Comparison of ENCODE assay signal across 26 cellular contexts in the genomic region with DNA sequence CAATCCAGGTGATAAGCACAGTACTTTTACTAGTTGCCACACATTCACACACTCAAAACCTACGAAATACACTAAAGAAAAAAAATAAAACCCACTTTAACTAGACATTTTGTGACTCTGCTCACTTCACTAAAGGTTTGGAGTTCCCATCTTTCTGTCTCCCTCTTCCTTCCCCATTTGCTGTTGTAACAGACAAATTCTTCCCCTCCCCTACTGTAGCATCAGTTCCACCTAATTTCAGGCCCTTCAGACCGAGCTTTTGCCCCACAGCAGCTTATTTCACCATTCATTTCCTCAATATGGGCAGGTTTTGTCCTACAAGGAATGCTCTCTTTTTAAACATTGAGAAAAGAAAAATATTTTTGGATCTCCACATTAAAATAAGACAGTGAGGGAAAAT. TPM values are rescaled to one million over a fixed set of nuclear protein-coding genes. Genes with fewer than 3 reads are reported as not detected.
"Had no signal": no experiment of that assay in that cellular context is flagged by ENCODE, and none has a peak within 500 bp of the region (broad histone marks: within the 10 kb centered on the region; RNA-seq: fewer than 3 reads in every experiment).

No MANE protein-coding gene starts in this region.

- H3K27me3 ChIP-seq: breast epithelium, colonic mucosa had no signal

- H3K9me3 Mint-ChIP-seq: activated T-helper 1 cell treated with anti-CD3 and anti-CD28 coated beads, Interleukin-12 subunit alpha, Interleukin-12 subunit beta, Interleukin-2, Interleukin-4 antibody, amounts not matched to agents 30 ng/mL and 10 ng/mL and 1 ng/mL, durations not matched to agents 14 hours and 24 hours and 36 hours had no signal

- H3K4me1 Mint-ChIP-seq: activated naive CD4-positive, alpha-beta T cell treated with anti-CD3 and anti-CD28 coated beads, Interleukin-2, amount 50 U/mL, for 24 hours had no signal

- ATAC-seq: activated CD8-positive, alpha-beta T cell treated with anti-CD3 and anti-CD28 coated beads, Interleukin-2, amount 10 ng/mL, durations not matched to agents 7 days and 5 days had no signal

- H3K27ac ChIP-seq: breast epithelium, colonic mucosa, SK-N-MC had no signal

- H3K36me3 ChIP-seq: breast epithelium, colonic mucosa had no signal

- DNase-seq: activated CD4-positive, alpha-beta T cell treated with anti-CD3 and anti-CD28 coated beads for 48 hours; activated CD4-positive, alpha-beta T cell treated with anti-CD3 and anti-CD28 coated beads, Interleukin-2, amount 50 U/mL, for 4 hours; activated CD4-positive, CD25-positive, alpha-beta regulatory T cell treated with anti-CD3 and anti-CD28 coated beads, Interleukin-2, amount 50 U/mL, for 72 hours; activated CD8-positive, alpha-beta memory T cell treated with anti-CD3 and anti-CD28 coated beads, Interleukin-2, amount 50 U/mL, for 48 hours; activated CD8-positive, alpha-beta T cell treated with anti-CD3 and anti-CD28 coated beads, Interleukin-2, amount 10 ng/mL, durations not matched to agents 7 days and 5 days; activated effector memory CD4-positive, alpha-beta T cell treated with Interleukin-2 at 50 U/mL for 16 hours; activated naive CD4-positive, alpha-beta T cell; activated T-cell treated with anti-CD3 and anti-CD28 coated beads, Interleukin-2, amount 50 U/mL, for 1 hour; aorta; caudate nucleus; colonic mucosa; Karpas-422; NCI-H1092; NCI-H1417 treated with DMSO at 0.1 percent for 48 hours; NCI-H1694; NCI-H2029; NCI-H226; NCI-H526 treated with DMSO at 0.1 percent for 48 hours; NK-92 treated with Interleukin-12 subunit alpha and Interleukin-12 subunit beta, amount 100 ng/mL, for 24 hours; SIG-M5; T-helper 1 cell had no signal

- H3K4me1 ChIP-seq: breast epithelium, colonic mucosa had no signal

- H3K9me3 ChIP-seq: breast epithelium, colonic mucosa had no signal

- H3K27ac Mint-ChIP-seq: activated CD8-positive, alpha-beta T cell treated with anti-CD3 and anti-CD28 coated beads, Interleukin-2, amount 10 ng/mL, durations not matched to agents 7 days and 5 days; activated naive CD4-positive, alpha-beta T cell treated with anti-CD3 and anti-CD28 coated beads, Interleukin-2, amount 50 U/mL, for 24 hours; activated T-helper 1 cell treated with anti-CD3 and anti-CD28 coated beads, Interleukin-12 subunit alpha, Interleukin-12 subunit beta, Interleukin-2, Interleukin-4 antibody, amounts not matched to agents 30 ng/mL and 10 ng/mL and 1 ng/mL, durations not matched to agents 14 hours and 24 hours and 36 hours had no signal

- H3K4me3 Mint-ChIP-seq: activated CD8-positive, alpha-beta T cell treated with anti-CD3 and anti-CD28 coated beads, Interleukin-2, amount 10 ng/mL, durations not matched to agents 7 days and 5 days; activated naive CD4-positive, alpha-beta T cell treated with anti-CD3 and anti-CD28 coated beads, Interleukin-2, amount 50 U/mL, for 24 hours; activated T-helper 1 cell treated with anti-CD3 and anti-CD28 coated beads, Interleukin-12 subunit alpha, Interleukin-12 subunit beta, Interleukin-2, Interleukin-4 antibody, amounts not matched to agents 30 ng/mL and 10 ng/mL and 1 ng/mL, durations not matched to agents 14 hours and 24 hours and 36 hours had no signal

- H3K36me3 Mint-ChIP-seq: activated naive CD4-positive, alpha-beta T cell treated with anti-CD3 and anti-CD28 coated beads, Interleukin-2, amount 50 U/mL, for 24 hours had no signal

- H3K4me3 ChIP-seq: breast epithelium, colonic mucosa, SK-N-MC had no signal

RNA-seq across cellular contexts. Expression of gene MRAP2, which starts 31.3 kb away (rescaled TPM):
- total RNA-seq: activated CD8-positive, alpha-beta T cell treated with anti-CD3 and anti-CD28 coated beads, Interleukin-2, amount 10 ng/mL, durations not matched to agents 7 days and 5 days; activated T-helper 1 cell treated with anti-CD3 and anti-CD28 coated beads, Interleukin-12 subunit alpha, Interleukin-12 subunit beta, Interleukin-2, Interleukin-4 antibody, amounts not matched to agents 30 ng/mL and 10 ng/mL and 1 ng/mL, durations not matched to agents 14 hours and 24 hours and 36 hours; T-helper 2 cell treated with Interferon-gamma antibody and Interleukin-4, amounts not matched to agents 100 ng/mL and 5 ng/mL, for 36 hours had no signal
